In the genomic region with DNA sequence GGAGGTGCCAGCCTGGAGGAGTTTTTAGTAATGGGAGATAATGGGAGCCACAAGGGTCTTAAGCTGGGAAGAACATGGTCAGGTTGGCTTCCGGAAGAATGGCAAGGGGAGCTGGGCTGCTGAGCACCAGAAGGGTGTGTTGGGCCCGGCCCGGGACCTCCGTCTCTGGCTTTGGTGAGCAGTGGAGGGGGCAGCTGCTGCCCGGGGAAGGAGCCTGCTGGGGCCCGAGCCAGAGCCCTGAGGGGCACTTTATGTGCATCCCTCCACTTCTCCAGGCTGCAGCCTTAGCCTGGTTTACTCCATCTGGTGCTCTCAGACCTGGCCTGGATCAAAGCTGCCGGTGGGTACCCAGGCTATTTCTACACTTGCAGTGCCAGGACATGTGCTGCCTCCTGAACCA, we compare ENCODE assay signal across 24 cellular contexts. TPM values are rescaled to one million over a fixed set of nuclear protein-coding genes. Genes with fewer than 3 reads are reported as not detected.
DNase-seq lines count a peak whose midpoint lies in the region; TF ChIP-seq lines count a peak whose summit lies in the region.
"Had no signal": no experiment of that assay in that cellular context is flagged by ENCODE, and none has a peak within 500 bp of the region (broad histone marks: within the 10 kb centered on the region; RNA-seq: fewer than 3 reads in every experiment).

No MANE protein-coding gene starts in this region.

- H3K27me3 ChIP-seq in Loucy (ENCODE audit: insufficient read depth, low read length, poor library complexity, severe bottlenecking) (no peaks in the 10 kb centered on the region), muscle layer of colon (ENCODE audit: control insufficient read depth in 1 of 2, insufficient read depth in 2 of 2, low read length in 2 of 2) (no peaks in the 10 kb centered on the region), stomach smooth muscle (ENCODE audit: control insufficient read depth in 1 of 2, insufficient read depth in 2 of 2, low read length in 2 of 2) (no peaks in the 10 kb centered on the region)
- H3K27me3 ChIP-seq: BE2C had no signal

- peaks cover 18% of the 10 kb centered on the region for H3K4me1 Mint-ChIP-seq in activated CD4-positive, alpha-beta T cell treated with anti-CD3 and anti-CD28 coated beads, Interleukin-2, amount 10 ng/mL, durations not matched to agents 24 days and 14 days

- H3K27ac ChIP-seq in coronary artery (no peak overlapping the region), muscle layer of colon (ENCODE audit: low read depth, low read length) (peak overlapping the region; percentile 4), stomach smooth muscle (ENCODE audit: low read length) (peak overlapping the region; percentile 24)
- H3K27ac ChIP-seq: GM23248 had no signal

- H4K20me1 ChIP-seq in Loucy (ENCODE audit: insufficient read depth, low read length, poor library complexity, severe bottlenecking): no peaks in the 10 kb centered on the region

- no peak overlapping the region for H2AFZ ChIP-seq in Loucy (ENCODE audit: low read length)
- H2AFZ ChIP-seq: GM23248 had no signal

- TF ChIP-seq CTCF in Loucy (conservative IDR thresholded peaks at IDR 0.05; ENCODE audit: low read length): no peak
- TF ChIP-seq CTCF in coronary artery (IDR thresholded peaks at IDR 0.05): no peak
- no peak for TF ChIP-seq CTCF in GM13976 (IDR thresholded peaks at IDR 0.05; ENCODE audit: borderline replicate concordance, control extremely low read depth, extremely low read depth, insufficient read depth, missing control alignments)

- peaks cover 13% of the 10 kb centered on the region; the same call in 1 of the 2 replicates for H3K79me2 ChIP-seq in Loucy (ENCODE audit: insufficient read depth, low read length)

- peaks cover 21% of the 10 kb centered on the region for H3K4me1 ChIP-seq in Loucy (ENCODE audit: insufficient read depth, low read length, poor library complexity, severe bottlenecking)
- peaks cover 46% of the 10 kb centered on the region for H3K4me1 ChIP-seq in muscle layer of colon (ENCODE audit: insufficient read depth, low read length)
- peaks cover 58% of the 10 kb centered on the region for H3K4me1 ChIP-seq in stomach smooth muscle (ENCODE audit: control insufficient read depth, insufficient read depth, low read length)

- H3K9me3 Mint-ChIP-seq in activated CD4-positive, alpha-beta T cell treated with anti-CD3 and anti-CD28 coated beads, Interleukin-2, amount 10 ng/mL, durations not matched to agents 24 days and 14 days: no peaks in the 10 kb centered on the region
- H3K9me3 Mint-ChIP-seq: H9 had no signal

- H3K9me2 ChIP-seq in Loucy (replicated peaks; ENCODE audit: low read depth, low read length): no peaks in the 10 kb centered on the region

- H3K27ac Mint-ChIP-seq in activated CD4-positive, alpha-beta T cell treated with anti-CD3 and anti-CD28 coated beads, Interleukin-2, amount 10 ng/mL, durations not matched to agents 24 days and 14 days: no peak overlapping the region

- intact Hi-C loops in activated CD4-positive, alpha-beta T cell treated with anti-CD3 and anti-CD28 coated beads, Interleukin-2, amount 10 ng/mL, durations not matched to agents 24 days and 14 days (cut with micrococcal nuclease): no loop called here

- H3K9ac ChIP-seq in Loucy (ENCODE audit: low read depth, low read length, poor library complexity, severe bottlenecking) (no peak overlapping the region), muscle layer of colon (ENCODE audit: low read length) (peak overlapping the region; percentile 19), stomach smooth muscle (ENCODE audit: low read length in 2 of 2) (peak overlapping the region in 1 of 2 donors; percentile 9)
- H3K9ac ChIP-seq: GM23248 had no signal

- H3K4me2 ChIP-seq in Loucy (ENCODE audit: low read depth, low read length, poor library complexity, severe bottlenecking): peak overlapping the region; percentile 92

- peak overlapping the region; percentile 38 for H3K4me3 ChIP-seq in Loucy (ENCODE audit: low read length, poor library complexity, severe bottlenecking)
- peak overlapping the region; percentile 21 for H3K4me3 ChIP-seq in coronary artery
- peak overlapping the region in 1 of 2 donors; percentile 62 for H3K4me3 ChIP-seq in muscle layer of colon (ENCODE audit: low read depth in 1 of 2, low read length in 2 of 2)
- H3K4me3 ChIP-seq in stomach smooth muscle (ENCODE audit: low read length in 2 of 2): peak overlapping the region; percentile 66 to 76
- H3K4me3 ChIP-seq: GM23248 had no signal

- peaks cover 7% of the 10 kb centered on the region for H3K27me3 Mint-ChIP-seq in activated CD4-positive, alpha-beta T cell treated with anti-CD3 and anti-CD28 coated beads, Interleukin-2, amount 10 ng/mL, durations not matched to agents 24 days and 14 days

- H3F3A ChIP-seq in Loucy (ENCODE audit: low read depth): no peaks in the 10 kb centered on the region

- H3K36me3 Mint-ChIP-seq in activated CD4-positive, alpha-beta T cell treated with anti-CD3 and anti-CD28 coated beads, Interleukin-2, amount 10 ng/mL, durations not matched to agents 24 days and 14 days (ENCODE audit: low read depth): no peaks in the 10 kb centered on the region
- H3K36me3 Mint-ChIP-seq: CD14-positive monocyte had no signal

- H3K4me3 Mint-ChIP-seq in activated CD4-positive, alpha-beta T cell treated with anti-CD3 and anti-CD28 coated beads, Interleukin-2, amount 10 ng/mL, durations not matched to agents 24 days and 14 days: no peak overlapping the region
- H3K4me3 Mint-ChIP-seq: CD14-positive monocyte had no signal

- H3K36me3 ChIP-seq in Loucy (ENCODE audit: insufficient read depth, low read length) (no peaks in the 10 kb centered on the region), muscle layer of colon (ENCODE audit: insufficient read depth, low read length) (peaks cover 9% of the 10 kb centered on the region), stomach smooth muscle (ENCODE audit: control insufficient read depth in 2 of 2, insufficient read depth in 2 of 2, low read length in 2 of 2) (peaks cover 0 to 5% of the 10 kb centered on the region in 2 donors)
- H3K36me3 ChIP-seq: BE2C had no signal

- H3K9me3 ChIP-seq in Loucy (ENCODE audit: insufficient read depth, low read depth, low read length): no peaks in the 10 kb centered on the region
- H3K9me3 ChIP-seq in muscle layer of colon (ENCODE audit: low read length): no peaks in the 10 kb centered on the region
- H3K9me3 ChIP-seq in stomach smooth muscle (ENCODE audit: control insufficient read depth in 2 of 2, low read length in 2 of 2): no peaks in the 10 kb centered on the region
- H3K9me3 ChIP-seq: BE2C had no signal

- in situ Hi-C loops in GM13976 (cut with MboI; ENCODE audit: low sequenced_read_pairs, unreplicated experiment): no loop called here

- no peak for DNase-seq in coronary artery (ENCODE audit: low spot score)
- no peak for DNase-seq in NCI-H1092 treated with DMSO at 0.1 percent for 48 hours (lab: John Stamatoyannopoulos, UW)
- DNase-seq in midbrain (lab: John Stamatoyannopoulos, UW): no peak
- no peak for DNase-seq in activated CD4-positive, alpha-beta T cell treated with anti-CD3 and anti-CD28 coated beads, Interleukin-2, amount 10 ng/mL, durations not matched to agents 24 days and 14 days
- no peak for DNase-seq in GM13976 (ENCODE audit: low spot score)
- DNase-seq: 8988T, ACHN, BE2C, Calu3, GM23248, H9, KBM-7, MM.1S, NCI-H1694, NCI-H2029 treated with DMSO at 0.1 percent for 48 hours, NCI-H526 treated with DMSO at 0.1 percent for 48 hours, Right ventricle myocardium superior, RPMI8226 had no signal

RNA-seq across cellular contexts. Expression of gene NPAS4, which starts 8.7 kb away (rescaled TPM):
- 0.09 TPM in 1 of 2 replicates, not detected in the other for total RNA-seq in activated CD4-positive, alpha-beta T cell treated with anti-CD3 and anti-CD28 coated beads, Interleukin-2, amount 10 ng/mL, durations not matched to agents 24 days and 14 days
- total RNA-seq: Calu3, GM23248, NCI-H460, Right ventricle myocardium superior, SK-MEL-5 had no signal

RNA-seq across cellular contexts. Expression of gene MRPL11, which starts 26.5 kb away (rescaled TPM):
- total RNA-seq in activated CD4-positive, alpha-beta T cell treated with anti-CD3 and anti-CD28 coated beads, Interleukin-2, amount 10 ng/mL, durations not matched to agents 24 days and 14 days: 102 TPM in 2 replicates

RNA-seq across cellular contexts. Expression of gene SLC29A2, which starts 40.5 kb away (rescaled TPM):
- total RNA-seq in activated CD4-positive, alpha-beta T cell treated with anti-CD3 and anti-CD28 coated beads, Interleukin-2, amount 10 ng/mL, durations not matched to agents 24 days and 14 days: 17.4 and 18.9 TPM in 2 replicates
- total RNA-seq: GM23248 had no signal

RNA-seq across cellular contexts. Expression of gene PELI3, which starts 54.6 kb away (rescaled TPM):
- 16.1 and 18.3 TPM in 2 replicates for total RNA-seq in activated CD4-positive, alpha-beta T cell treated with anti-CD3 and anti-CD28 coated beads, Interleukin-2, amount 10 ng/mL, durations not matched to agents 24 days and 14 days

Comparison
In these comparisons a context has a peak if more than half of its experiments do, and no peak if none do; other contexts are left out.
1. H3K27ac ChIP-seq: peak in muscle layer of colon (single experiment) and stomach smooth muscle (single experiment); none in coronary artery (0 of 2).